ENCODE assay signal across 8 cellular contexts in genomic region chr6:53547815-53548496, GRCh38. TPM values are rescaled to one million over a fixed set of nuclear protein-coding genes. Genes with fewer than 3 reads are reported as not detected.
A peak's percentile ranks its signal among the peaks of the same experiment; 100 is the strongest.
DNase-seq lines count a peak whose midpoint lies in the region; ATAC-seq, FAIRE-seq and TF ChIP-seq lines count a peak whose summit lies in the region.

No MANE protein-coding gene starts in this region.

- H3K9me3 ChIP-seq in kidney (ENCODE audit: control insufficient read depth in 1 of 2, low read length in 2 of 2), result no peaks in the 10 kb centered on the region

- peaks cover 9 to 15% of the 10 kb centered on the region in 2 donors for H3K4me1 ChIP-seq in kidney (ENCODE audit: control insufficient read depth in 1 of 2, insufficient read depth in 1 of 2, low read depth in 1 of 2, low read length in 2 of 2)

- no peak for FAIRE-seq in kidney (lab: Jason Lieb, UNC)

- TF ChIP-seq CTCF in AG09319 (IDR thresholded peaks at IDR 0.05; ENCODE audit: low read depth, low read length), result 0 out of 2 replicates have a peak, but pooled peaks have one; percentile 1
- no peak for TF ChIP-seq CTCF in kidney (IDR thresholded peaks at IDR 0.05; ENCODE audit: borderline replicate concordance, extremely low read depth, insufficient read depth)

- intact Hi-C loops in kidney (cut with DNase I), result no loop called here

- ATAC-seq in GM19025 (IDR thresholded peaks at IDR 0.05; ENCODE audit: low read depth, unreplicated experiment), result peak; percentile 70
- peak; percentile 74 for ATAC-seq in HG03280 (IDR thresholded peaks at IDR 0.05; ENCODE audit: unreplicated experiment)
- ATAC-seq in activated CD4-positive, CD25-positive, alpha-beta regulatory T cell treated with anti-CD3 and anti-CD28 coated beads, Interleukin-2, amount 50 U/mL, for 24 hours, result peak; percentile 81 to 84

- DNase-seq in AG09319 (ENCODE audit: extremely low read depth, low read depth) (peak; percentile 93), NCI-H345 treated with DMSO at 0.1 percent for 48 hours (lab: John Stamatoyannopoulos, UW; ENCODE audit: unreplicated experiment) (peak; percentile 83), cerebellar nuclear complex (lab: John Stamatoyannopoulos, UW) (peak; percentile 41 to 86), kidney (peak; percentile 99)
- peak; percentile 88 to 89 for DNase-seq in stimulated activated CD4-positive, alpha-beta T cell treated with anti-CD3 and anti-CD28 coated beads, Interleukin-15, amount 100 ng/mL, for 1 hour (ENCODE audit: low read depth in 1 of 2, low spot score in 1 of 2)

- H3K36me3 ChIP-seq in kidney (ENCODE audit: control insufficient read depth in 1 of 2, insufficient read depth in 2 of 2, low read length in 2 of 2), result no peaks in the 10 kb centered on the region

- peak overlapping the region; percentile 96 to 97 for H3K4me3 ChIP-seq in kidney (ENCODE audit: low read length in 2 of 2)

- peak overlapping the region; percentile 91 to 96 for H3K27ac ChIP-seq in kidney (ENCODE audit: low read depth in 2 of 2, low read length in 2 of 2)

- peak overlapping the region; percentile 50 to 90 for H3K9ac ChIP-seq in kidney (ENCODE audit: low read length in 2 of 2)

RNA-seq across cellular contexts. Expression of gene GCLC, which starts 3.1 kb away (rescaled TPM):
- total RNA-seq in kidney, result 31.8 TPM
- 14.8 TPM for polyA plus RNA-seq in kidney (ENCODE audit: insufficient read depth, low read depth, low replicate concordance)

Comparison
In these comparisons a context has a peak if more than half of its experiments do, and no peak if none do; other contexts are left out.
1. Peak in every context shown above with its lines: DNase-seq, ATAC-seq, H3K4me3 ChIP-seq and H3K27ac ChIP-seq.